Comparison of ENCODE assay signal across 16 cellular contexts in the genomic region with DNA sequence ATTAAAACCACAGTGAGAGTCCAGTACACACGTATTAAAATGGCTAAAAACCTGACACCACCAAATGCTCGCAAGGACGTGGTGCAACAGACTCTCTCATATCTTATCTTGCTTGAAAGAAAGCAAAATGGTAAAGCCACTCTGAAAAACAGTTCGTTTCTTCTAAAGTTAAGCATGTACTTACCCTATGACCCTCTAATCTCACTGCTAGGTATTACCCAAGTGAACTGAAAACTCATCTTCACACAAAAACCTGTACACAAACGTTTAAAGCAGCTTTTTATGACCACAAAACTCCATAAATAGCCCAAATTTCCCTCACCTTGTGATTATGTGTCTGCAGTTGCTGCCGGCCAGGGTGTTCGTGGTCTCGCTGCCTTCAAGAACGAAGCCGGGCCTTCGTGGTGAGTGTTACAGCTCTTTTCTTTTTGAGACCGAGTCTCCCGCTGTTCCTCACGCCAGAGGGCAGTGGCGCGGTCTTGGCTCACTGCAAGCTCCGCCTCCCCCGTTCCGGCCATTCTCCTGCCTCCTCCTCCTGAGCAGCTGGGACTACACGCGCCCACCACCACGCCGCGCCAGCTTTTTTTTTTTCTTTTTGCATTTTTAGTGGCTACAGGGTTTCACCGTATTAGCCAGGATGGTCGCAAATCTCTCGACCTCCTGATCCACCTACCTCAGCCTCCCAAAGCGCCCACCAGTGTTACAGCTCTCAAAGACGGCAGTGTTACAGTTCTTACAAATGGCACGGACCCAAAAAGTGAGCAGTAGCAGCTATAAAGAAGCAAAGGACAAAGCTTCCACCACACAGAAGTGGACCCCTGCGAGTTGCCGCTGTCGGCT.
DNase-seq lines count a peak whose midpoint lies in the region; ATAC-seq, FAIRE-seq and TF ChIP-seq lines count a peak whose summit lies in the region.
"Had no signal": no experiment of that assay in that cellular context is flagged by ENCODE, and none has a peak within 500 bp of the region (broad histone marks: within the 10 kb centered on the region; RNA-seq: fewer than 3 reads in every experiment).

No MANE protein-coding gene starts in this region.

- H3K27me3 Mint-ChIP-seq in endodermal cell (ENCODE audit: insufficient read depth) (peaks cover 6% of the 10 kb centered on the region), nephron progenitor cell (ENCODE audit: low read depth, poor library complexity) (peaks cover 6% of the 10 kb centered on the region)

- no peaks in the 10 kb centered on the region for H3K4me1 ChIP-seq in endodermal cell (ENCODE audit: control insufficient read depth, insufficient read depth, low read length)
- H3K4me1 ChIP-seq: heart left ventricle, uterus had no signal

- WGBS in endodermal cell (ENCODE audit: insufficient coverage in 1 of 2, insufficient read length in 1 of 2), 2 experiments = 64 to 72% methylated on average over 23 to 33 of the region's 33 CpGs

- H3K9ac ChIP-seq in endodermal cell (ENCODE audit: extremely low read depth, low read length, poor library complexity, severe bottlenecking) = no peak overlapping the region

- peak; percentile 65 for TF ChIP-seq CTCF in endodermal cell (conservative IDR thresholded peaks at IDR 0.05)
- TF ChIP-seq CTCF in nephron progenitor cell (IDR thresholded peaks at IDR 0.05) = peak; percentile 18

- DNase-seq in DMS114 treated with DMSO at 0.1 percent for 48 hours (lab: John Stamatoyannopoulos, UW; ENCODE audit: unreplicated experiment) = peak; percentile 73
- peak; percentile 0 for DNase-seq in NCI-H146 treated with DMSO at 0.1 percent for 48 hours (lab: John Stamatoyannopoulos, UW; ENCODE audit: unreplicated experiment)
- DNase-seq in endodermal cell = peak; percentile 93
- peak; percentile 73 for DNase-seq in nephron progenitor cell
- DNase-seq in GM12892 (ENCODE audit: insufficient read length) = no peak
- no peak for DNase-seq in GOT3 (lab: John Stamatoyannopoulos, UW)
- DNase-seq: caudate nucleus, DMS79, heart left ventricle, NCI-H226, posterior cingulate gyrus, uterus had no signal

- H3K36me3 Mint-ChIP-seq in endodermal cell (ENCODE audit: low read depth) (no peaks in the 10 kb centered on the region), nephron progenitor cell (ENCODE audit: low read depth) (no peaks in the 10 kb centered on the region)
- H3K36me3 Mint-ChIP-seq: activated naive CD4-positive, alpha-beta T cell treated with anti-CD3 and anti-CD28 coated beads, Interleukin-2, amount 50 U/mL, for 24 hours had no signal

- TF ChIP-seq POLR2A in GM12892 (IDR thresholded peaks at IDR 0.05; ENCODE audit: low read depth, low read length) = no peak

- H3K4me3 Mint-ChIP-seq in endodermal cell = peak overlapping the region; percentile 59
- peak overlapping the region; percentile 65 for H3K4me3 Mint-ChIP-seq in nephron progenitor cell
- H3K4me3 Mint-ChIP-seq: activated naive CD4-positive, alpha-beta T cell treated with anti-CD3 and anti-CD28 coated beads, Interleukin-2, amount 50 U/mL, for 24 hours had no signal

- no peaks in the 10 kb centered on the region for H3K36me3 ChIP-seq in endodermal cell (ENCODE audit: control insufficient read depth, insufficient read depth, low read length)
- H3K36me3 ChIP-seq: heart left ventricle, uterus had no signal

- H3K4me1 Mint-ChIP-seq in endodermal cell = peaks cover 5% of the 10 kb centered on the region
- peaks cover 12% of the 10 kb centered on the region for H3K4me1 Mint-ChIP-seq in nephron progenitor cell
- H3K4me1 Mint-ChIP-seq: activated naive CD4-positive, alpha-beta T cell treated with anti-CD3 and anti-CD28 coated beads, Interleukin-2, amount 50 U/mL, for 24 hours had no signal

- no peak for ATAC-seq in GM21723 (IDR thresholded peaks at IDR 0.05; ENCODE audit: unreplicated experiment)
- ATAC-seq in GM19324 (IDR thresholded peaks at IDR 0.05; ENCODE audit: low FRiP score, unreplicated experiment) = no peak
- ATAC-seq: Right ventricle myocardium inferior had no signal

- H3K9me3 ChIP-seq in endodermal cell (ENCODE audit: control insufficient read depth, low read length) = no peaks in the 10 kb centered on the region
- H3K9me3 ChIP-seq: heart left ventricle, uterus had no signal

- H3K9me3 Mint-ChIP-seq in endodermal cell = peaks cover 20% of the 10 kb centered on the region
- peaks cover 17% of the 10 kb centered on the region for H3K9me3 Mint-ChIP-seq in nephron progenitor cell

- no peaks in the 10 kb centered on the region for H3K27me3 ChIP-seq in endodermal cell (ENCODE audit: control insufficient read depth, insufficient read depth, low read length, poor library complexity, severe bottlenecking)
- H3K27me3 ChIP-seq: heart left ventricle, uterus had no signal

- H3K27ac Mint-ChIP-seq in endodermal cell (peak overlapping the region; percentile 80), nephron progenitor cell (no peak overlapping the region)
- H3K27ac Mint-ChIP-seq: activated naive CD4-positive, alpha-beta T cell treated with anti-CD3 and anti-CD28 coated beads, Interleukin-2, amount 50 U/mL, for 24 hours had no signal

- no peak for FAIRE-seq in GM12892 (lab: Jason Lieb, UNC)

- no peak overlapping the region for H3K27ac ChIP-seq in endodermal cell (ENCODE audit: low read depth, low read length)
- H3K27ac ChIP-seq: heart left ventricle, uterus had no signal

- no peak overlapping the region for H3K4me3 ChIP-seq in endodermal cell (ENCODE audit: low read length)
- H3K4me3 ChIP-seq: heart left ventricle, uterus had no signal

Comparison
In these comparisons a context has a peak if more than half of its experiments do, and no peak if none do; other contexts are left out.
1. DNase-seq: peak in DMS114 treated with DMSO at 0.1 percent for 48 hours (single experiment), NCI-H146 treated with DMSO at 0.1 percent for 48 hours (single experiment), endodermal cell (single experiment) and nephron progenitor cell (single experiment); none in GM12892 (single experiment) and GOT3 (single experiment).